13 cellular contexts compared by ENCODE assay signal in genomic region chr3:63934041-63934440, GRCh38. TPM values are rescaled to one million over a fixed set of nuclear protein-coding genes. Genes with fewer than 3 reads are reported as not detected.
A peak's percentile ranks its signal among the peaks of the same experiment; 100 is the strongest.
DNase-seq lines count a peak whose midpoint lies in the region; ATAC-seq, FAIRE-seq and TF ChIP-seq lines count a peak whose summit lies in the region.
"Had no signal": no experiment of that assay in that cellular context is flagged by ENCODE, and none has a peak within 500 bp of the region (broad histone marks: within the 10 kb centered on the region; RNA-seq: fewer than 3 reads in every experiment).

No MANE protein-coding gene starts in this region.

- peak overlapping the region; percentile 50 for H3K4me2 ChIP-seq in neural progenitor cell

- peaks cover 79% of the 10 kb centered on the region for H3K4me1 ChIP-seq in neural progenitor cell

- TF ChIP-seq CTCF in CD14-positive monocyte (IDR thresholded peaks at IDR 0.05): no peak
- TF ChIP-seq CTCF in neural progenitor cell (IDR thresholded peaks at IDR 0.05): no peak

- intact Hi-C loops in CD14-positive monocyte (cut with micrococcal nuclease) (loop anchor here in 1 of 2 donors (5.0 kb wide), 1 partner anchor 33 kb away; no protein-coding TSS in a partner anchor), posterior vena cava (cut with DNase I) (no loop called here)

- peaks cover 0 to 2% (median 0%) of the 10 kb centered on the region in 3 donors for H3K27me3 Mint-ChIP-seq in CD14-positive monocyte (ENCODE audit: low read depth in 3 of 3)
- H3K27me3 Mint-ChIP-seq in activated naive CD8-positive, alpha-beta T cell treated with anti-CD3 and anti-CD28 coated beads, Interleukin-2, amount 50 U/mL, for 24 hours: no peaks in the 10 kb centered on the region
- no peaks in the 10 kb centered on the region for H3K27me3 Mint-ChIP-seq in neural progenitor cell (ENCODE audit: insufficient read depth, low read depth)

- no peak overlapping the region for H3K9ac ChIP-seq in neural progenitor cell

- H3K4me3 ChIP-seq in neural progenitor cell: no peak overlapping the region
- H3K4me3 ChIP-seq: body of pancreas, SK-N-MC had no signal

- H3K9me3 Mint-ChIP-seq in CD14-positive monocyte (no peaks in the 10 kb centered on the region), neural progenitor cell (no peaks in the 10 kb centered on the region)
- H3K9me3 Mint-ChIP-seq in activated naive CD8-positive, alpha-beta T cell treated with anti-CD3 and anti-CD28 coated beads, Interleukin-2, amount 50 U/mL, for 24 hours: no peaks in the 10 kb centered on the region

- peak overlapping the region; percentile 31 for H3K27ac ChIP-seq in neural progenitor cell
- H3K27ac ChIP-seq: SK-N-MC had no signal

- DNase-seq in CD14-positive monocyte (ENCODE audit: low spot score) (no peak), GM19239 (ENCODE audit: insufficient read length, low spot score) (no peak), neural progenitor cell (ENCODE audit: low spot score) (peak; percentile 70), RKO (ENCODE audit: low spot score) (no peak), kidney glomerular epithelial cell (lab: John Stamatoyannopoulos, UW) (no peak), pons (ENCODE audit: low spot score) (no peak), posterior vena cava (ENCODE audit: low spot score) (no peak)
- no peak for DNase-seq in activated naive CD8-positive, alpha-beta T cell treated with anti-CD3 and anti-CD28 coated beads, Interleukin-2, amount 50 U/mL, for 24 hours
- DNase-seq: body of pancreas, COR-L47, NCI-H1092 treated with DMSO at 0.1 percent for 48 hours had no signal

- H3K4me1 Mint-ChIP-seq in CD14-positive monocyte: peaks cover 92% of the 10 kb centered on the region
- peaks cover 75% of the 10 kb centered on the region for H3K4me1 Mint-ChIP-seq in activated naive CD8-positive, alpha-beta T cell treated with anti-CD3 and anti-CD28 coated beads, Interleukin-2, amount 50 U/mL, for 24 hours
- peaks cover 22% of the 10 kb centered on the region for H3K4me1 Mint-ChIP-seq in neural progenitor cell

- H3K4me3 Mint-ChIP-seq in CD14-positive monocyte (peak overlapping the region; percentile 39 to 83), neural progenitor cell (no peak overlapping the region)
- peak overlapping the region; percentile 3 for H3K4me3 Mint-ChIP-seq in activated naive CD8-positive, alpha-beta T cell treated with anti-CD3 and anti-CD28 coated beads, Interleukin-2, amount 50 U/mL, for 24 hours

- H3F3A ChIP-seq in neural progenitor cell (ENCODE audit: low read depth): peaks cover 37% of the 10 kb centered on the region

- H3K27ac Mint-ChIP-seq in CD14-positive monocyte (peak overlapping the region; percentile 90 to 97 (median 95)), neural progenitor cell (no peak overlapping the region)
- peak overlapping the region; percentile 66 for H3K27ac Mint-ChIP-seq in activated naive CD8-positive, alpha-beta T cell treated with anti-CD3 and anti-CD28 coated beads, Interleukin-2, amount 50 U/mL, for 24 hours

- H3K9me3 ChIP-seq in neural progenitor cell (ENCODE audit: low read depth): no peaks in the 10 kb centered on the region
- H3K9me3 ChIP-seq: body of pancreas had no signal

- H4K20me1 ChIP-seq in neural progenitor cell (ENCODE audit: low read depth): peaks cover 32% of the 10 kb centered on the region

- H3K36me3 ChIP-seq in neural progenitor cell: no peaks in the 10 kb centered on the region

- no peak overlapping the region for H2AFZ ChIP-seq in neural progenitor cell (replicated peaks)

- no peaks in the 10 kb centered on the region for H3K27me3 ChIP-seq in neural progenitor cell
- H3K27me3 ChIP-seq: body of pancreas had no signal

- H3K36me3 Mint-ChIP-seq in CD14-positive monocyte: peaks cover 17 to 28% of the 10 kb centered on the region in 2 donors
- peaks cover 25% of the 10 kb centered on the region for H3K36me3 Mint-ChIP-seq in activated naive CD8-positive, alpha-beta T cell treated with anti-CD3 and anti-CD28 coated beads, Interleukin-2, amount 50 U/mL, for 24 hours (ENCODE audit: low read depth)
- H3K36me3 Mint-ChIP-seq in neural progenitor cell: peaks cover 3% of the 10 kb centered on the region

- peaks cover 92% of the 10 kb centered on the region for H3K79me2 ChIP-seq in neural progenitor cell (ENCODE audit: low read depth)

- peak; percentile 13 for ATAC-seq in activated naive CD8-positive, alpha-beta T cell treated with anti-CD3 and anti-CD28 coated beads, Interleukin-2, amount 50 U/mL, for 24 hours
- ATAC-seq: body of pancreas had no signal

- peak; percentile 64 for FAIRE-seq in GM19239 (lab: Jason Lieb, UNC)

RNA-seq across cellular contexts. Expression of gene SCAANT1, which starts 21.9 kb away (rescaled TPM):
- not detected for polyA plus RNA-seq in CD14-positive monocyte
- not detected in 2 replicates for total RNA-seq in neural progenitor cell (ENCODE audit: low replicate concordance)
- not detected for total RNA-seq in posterior vena cava
- total RNA-seq: activated CD8-positive, alpha-beta memory T cell treated with anti-CD3 and anti-CD28 coated beads for 36 hours; body of pancreas had no signal
